ENCODE assay signal across 8 cellular contexts in the genomic region with DNA sequence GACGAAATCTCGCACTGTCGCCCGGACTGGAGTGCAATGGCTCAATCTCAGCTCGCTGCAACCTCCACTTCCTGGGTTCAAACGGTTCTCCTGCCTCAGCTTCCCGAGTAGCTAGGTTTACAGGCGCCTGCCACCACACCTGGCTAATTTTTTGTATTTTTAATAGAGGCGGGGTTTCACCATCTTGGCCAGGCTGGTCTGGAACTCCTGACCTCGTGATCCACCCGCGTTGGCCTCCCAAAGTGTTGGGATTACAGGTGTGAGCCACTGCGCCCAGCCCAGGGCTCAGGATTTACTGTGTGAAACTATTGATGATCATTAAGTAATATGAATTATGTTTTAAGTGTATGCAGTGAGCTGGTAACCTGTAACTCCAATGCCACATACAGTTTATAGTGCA. TPM values are rescaled to one million over a fixed set of nuclear protein-coding genes. Genes with fewer than 3 reads are reported as not detected.
A peak's percentile ranks its signal among the peaks of the same experiment; 100 is the strongest.
DNase-seq lines count a peak whose midpoint lies in the region; ATAC-seq and TF ChIP-seq lines count a peak whose summit lies in the region.
"Not testable (repeated sequence)": the region's sequence is repeated elsewhere in the genome, so short reads cannot be mapped to it uniquely, and the experiment has no call there.

No MANE protein-coding gene starts in this region.

- not testable (repeated sequence) for H4K5ac ChIP-seq in H9 (ENCODE audit: insufficient read length, low read depth, low read length)

- WGBS in H9 (ENCODE audit: extremely low coverage, insufficient read length, low lambda C conversion rate) = no CpG with 5 or more reads among the region's 13 CpGs
- 65 to 67% methylated on average over 13 of the region's 13 CpGs for WGBS in endodermal cell (ENCODE audit: insufficient coverage in 1 of 2, insufficient read length in 1 of 2), 2 experiments
- no CpG with 5 or more reads among the region's 13 CpGs for WGBS in neuronal stem cell (ENCODE audit: extremely low coverage in 2 of 2, insufficient read length in 2 of 2, insufficient replicate concordance in 1 of 2), 2 donors
- 53% methylated on average over 13 of the region's 13 CpGs for WGBS in suprapubic skin

- H4K20me1 ChIP-seq in H9 (ENCODE audit: control insufficient read depth, insufficient read depth, insufficient read length); OCI-LY1 (ENCODE audit: insufficient read depth, low read length): not testable (repeated sequence)

- peaks cover 37% of the 10 kb centered on the region for H3K36me3 ChIP-seq in OCI-LY1 (ENCODE audit: insufficient read depth, low read length)
- H3K36me3 ChIP-seq in endodermal cell (ENCODE audit: control insufficient read depth, insufficient read depth, low read length) = peaks cover 38% of the 10 kb centered on the region
- H3K36me3 ChIP-seq in iPS-18a (ENCODE audit: control insufficient read depth, low read depth, low read length) = peaks cover 14% of the 10 kb centered on the region
- peaks cover 4 to 54% of the 10 kb centered on the region in 2 donors for H3K36me3 ChIP-seq in neuronal stem cell (replicated peaks in 1 of 2; ENCODE audit: control insufficient read depth in 2 of 2, insufficient read depth in 2 of 2, low read length in 2 of 2)
- not testable (repeated sequence) for H3K36me3 ChIP-seq in suprapubic skin

- not testable (repeated sequence) for H3K27ac Mint-ChIP-seq in H9; activated CD8-positive, alpha-beta T cell treated with anti-CD3 and anti-CD28 coated beads for 36 hours; endodermal cell

- not testable (repeated sequence) for H3K9me3 Mint-ChIP-seq in H9; activated CD8-positive, alpha-beta T cell treated with anti-CD3 and anti-CD28 coated beads for 36 hours; endodermal cell

- H3K79me2 ChIP-seq in H9 (ENCODE audit: insufficient read depth, low read length) = peaks cover 35% of the 10 kb centered on the region
- peaks cover 60% of the 10 kb centered on the region for H3K79me2 ChIP-seq in OCI-LY1 (ENCODE audit: insufficient read depth, low read length)

- not testable (repeated sequence) for H3K9me2 ChIP-seq in OCI-LY1 (ENCODE audit: low read depth, low read length)

- H2AK5ac ChIP-seq in H9 (ENCODE audit: insufficient read length, low read length); neuronal stem cell (ENCODE audit: low read depth, low read length): not testable (repeated sequence)

- not testable (repeated sequence) for H2BK15ac ChIP-seq in H9 (ENCODE audit: low read depth, low read length); neuronal stem cell (ENCODE audit: low read length)

- H3K9ac ChIP-seq in H9 (ENCODE audit: extremely low read depth, insufficient read length, low read length) = peak overlapping the region; percentile 100
- H3K9ac ChIP-seq in OCI-LY1 (ENCODE audit: low read length); neuronal stem cell (ENCODE audit: low read depth, low read length, poor library complexity): not testable (repeated sequence)
- H3K9ac ChIP-seq in endodermal cell (ENCODE audit: extremely low read depth, low read length, poor library complexity, severe bottlenecking) = peak overlapping the region; percentile 81
- H3K9ac ChIP-seq in iPS-18a (ENCODE audit: low read length) = peak overlapping the region; percentile 99

- H3T11ph ChIP-seq in H9 (ENCODE audit: low read length) = not testable (repeated sequence)

- not testable (repeated sequence) for H3K27me3 ChIP-seq in H9 (ENCODE audit: insufficient read depth, low read length); OCI-LY1 (ENCODE audit: insufficient read depth, low read length); endodermal cell (ENCODE audit: control insufficient read depth, insufficient read depth, low read length, poor library complexity, severe bottlenecking); iPS-18a (ENCODE audit: control insufficient read depth, insufficient read depth, low read length); neuronal stem cell (ENCODE audit: control insufficient read depth in 3 of 3, insufficient read depth in 3 of 3, low read depth in 1 of 3, low read length in 3 of 3); suprapubic skin

- H2AFZ ChIP-seq in H9 (ENCODE audit: low read length); OCI-LY1 (ENCODE audit: low read length); neuronal stem cell (ENCODE audit: low read length): not testable (repeated sequence)

- H3K4me1 Mint-ChIP-seq in H9 = peaks cover 41 to 43% of the 10 kb centered on the region in 2 experiments
- H3K4me1 Mint-ChIP-seq in activated CD8-positive, alpha-beta T cell treated with anti-CD3 and anti-CD28 coated beads for 36 hours (ENCODE audit: low read depth) = peaks cover 34% of the 10 kb centered on the region
- H3K4me1 Mint-ChIP-seq in endodermal cell = peaks cover 25% of the 10 kb centered on the region

- CTCF ChIA-PET in activated CD8-positive, alpha-beta T cell treated with anti-CD3 and anti-CD28 coated beads for 36 hours (lab: Charles Lee) = interaction anchor here (0.7 to 3.3 kb wide), 6 partner anchors 7 to 298 kb away, joined by 3 to 30 read pairs (median 10); partner anchors contain the start of gene TMEM63A

- H3K4me3 ChIP-seq in AG10803 (ENCODE audit: low read length) = peak overlapping the region; percentile 86
- H3K4me3 ChIP-seq in OCI-LY1 (ENCODE audit: low read depth, low read length, poor library complexity, severe bottlenecking) = peak overlapping the region; percentile 95
- H3K4me3 ChIP-seq in endodermal cell (ENCODE audit: low read length) = peak overlapping the region; percentile 92
- peak overlapping the region; percentile 93 for H3K4me3 ChIP-seq in iPS-18a (ENCODE audit: low read length)
- H3K4me3 ChIP-seq in neuronal stem cell (ENCODE audit: low read length in 2 of 2) = peak overlapping the region in 1 of 2 donors; percentile 98
- H3K4me3 ChIP-seq in suprapubic skin = peak overlapping the region; percentile 79

- not testable (repeated sequence) for H3K23ac ChIP-seq in H9 (ENCODE audit: insufficient read length, low read depth, low read length); neuronal stem cell (ENCODE audit: low read depth, low read length, poor library complexity)

- H3K9me3 ChIP-seq in H9 (ENCODE audit: control insufficient read depth, low read depth, low read length); OCI-LY1 (ENCODE audit: low read length); iPS-18a (ENCODE audit: control insufficient read depth, low read depth, low read length); suprapubic skin: not testable (repeated sequence)
- H3K9me3 ChIP-seq in endodermal cell (ENCODE audit: control insufficient read depth, low read length) (peaks cover 11% of the 10 kb centered on the region), neuronal stem cell (replicated peaks in 1 of 2; ENCODE audit: control insufficient read depth in 2 of 2, insufficient read depth in 1 of 2, low read depth in 1 of 2, low read length in 2 of 2) (peaks cover 0 to 19% of the 10 kb centered on the region in 2 donors)

- not testable (repeated sequence) for H2BK120ac ChIP-seq in H9 (ENCODE audit: low read depth, low read length, poor library complexity, severe bottlenecking); neuronal stem cell (ENCODE audit: low read depth, low read length)

- not testable (repeated sequence) for H2BK20ac ChIP-seq in H9 (ENCODE audit: low read depth, low read length, poor library complexity, severe bottlenecking)

- not testable (repeated sequence) for H3K27me3 Mint-ChIP-seq in H9 (ENCODE audit: low read depth); activated CD8-positive, alpha-beta T cell treated with anti-CD3 and anti-CD28 coated beads for 36 hours; endodermal cell (ENCODE audit: insufficient read depth)

- H3K18ac ChIP-seq in H9 (ENCODE audit: insufficient read length, low read depth, low read length); neuronal stem cell (ENCODE audit: low read length): not testable (repeated sequence)

- not testable (repeated sequence) for H3K4me1 ChIP-seq in H9 (ENCODE audit: insufficient read depth, low read length); endodermal cell (ENCODE audit: control insufficient read depth, insufficient read depth, low read length)
- peaks cover 27% of the 10 kb centered on the region for H3K4me1 ChIP-seq in OCI-LY1 (ENCODE audit: insufficient read depth, low read length, severe bottlenecking)
- H3K4me1 ChIP-seq in iPS-18a (ENCODE audit: control insufficient read depth, low read depth, low read length) = peaks cover 34% of the 10 kb centered on the region
- peaks cover 2 to 19% of the 10 kb centered on the region in 2 donors for H3K4me1 ChIP-seq in neuronal stem cell (ENCODE audit: control insufficient read depth in 2 of 2, insufficient read depth in 1 of 2, low read depth in 1 of 2, low read length in 2 of 2)
- H3K4me1 ChIP-seq in suprapubic skin = peaks cover 58% of the 10 kb centered on the region

- not testable (repeated sequence) for H3K14ac ChIP-seq in H9 (ENCODE audit: insufficient read depth, low read length); neuronal stem cell (ENCODE audit: low read length)

- H3K56ac ChIP-seq in H9 (ENCODE audit: insufficient read length, low read depth, low read length) = not testable (repeated sequence)

- not testable (repeated sequence) for TF ChIP-seq CTCF in AG10803 (conservative IDR thresholded peaks at IDR 0.05; ENCODE audit: low read length); H9 (conservative IDR thresholded peaks at IDR 0.05); OCI-LY1 (IDR thresholded peaks at IDR 0.05; ENCODE audit: low read length); activated CD8-positive, alpha-beta T cell treated with anti-CD3 and anti-CD28 coated beads for 36 hours (IDR thresholded peaks at IDR 0.05); endodermal cell (conservative IDR thresholded peaks at IDR 0.05); suprapubic skin (IDR thresholded peaks at IDR 0.05)

- H3K27ac ChIP-seq in H9 (ENCODE audit: insufficient read length, low read depth, low read length); OCI-LY1 (ENCODE audit: low read depth, low read length, poor library complexity, severe bottlenecking); endodermal cell (ENCODE audit: low read depth, low read length); iPS-18a (ENCODE audit: low read length); neuronal stem cell (replicated peaks; ENCODE audit: low read length): not testable (repeated sequence)
- peak overlapping the region; percentile 14 for H3K27ac ChIP-seq in suprapubic skin

- DNase-seq in AG10803 (ENCODE audit: low read depth); H9; endodermal cell; neuronal stem cell (ENCODE audit: low spot score); suprapubic skin (ENCODE audit: low spot score in 2 of 2): not testable (repeated sequence)
- peak; percentile 19 for DNase-seq in activated CD8-positive, alpha-beta T cell treated with anti-CD3 and anti-CD28 coated beads for 36 hours

- not testable (repeated sequence) for H3F3A ChIP-seq in OCI-LY1 (ENCODE audit: insufficient read depth, low read length)

- not testable (repeated sequence) for H2BK5ac ChIP-seq in H9 (ENCODE audit: insufficient read length, low read length); neuronal stem cell (ENCODE audit: low read length)

- not testable (repeated sequence) for H4K8ac ChIP-seq in H9 (replicated peaks; ENCODE audit: insufficient read length, low read depth, low read length); neuronal stem cell (ENCODE audit: low read depth, low read length)

- peak overlapping the region; percentile 94 for H3K4me2 ChIP-seq in H9 (ENCODE audit: insufficient read depth, insufficient read length, low read length)
- peak overlapping the region; percentile 87 for H3K4me2 ChIP-seq in OCI-LY1 (ENCODE audit: low read length)
- H3K4me2 ChIP-seq in neuronal stem cell (ENCODE audit: insufficient read depth, low read length, poor library complexity, severe bottlenecking) = peak overlapping the region; percentile 51

- POLR2A ChIA-PET in activated CD8-positive, alpha-beta T cell treated with anti-CD3 and anti-CD28 coated beads for 36 hours (lab: Charles Lee) = interaction anchor here (0.8 to 2.3 kb wide), 12 partner anchors 12 to 311 kb away, joined by 3 to 17 read pairs (median 5); partner anchors contain the start of genes PYCR2 and SDE2

- H3K79me1 ChIP-seq in H9 (ENCODE audit: insufficient read depth, low read depth, low read length, poor library complexity, severe bottlenecking); neuronal stem cell (ENCODE audit: low read depth, low read length): not testable (repeated sequence)

- TF ChIP-seq POLR2A in suprapubic skin (IDR thresholded peaks at IDR 0.05) = not testable (repeated sequence)

- H3K4me3 Mint-ChIP-seq in H9; activated CD8-positive, alpha-beta T cell treated with anti-CD3 and anti-CD28 coated beads for 36 hours; endodermal cell: not testable (repeated sequence)

- intact Hi-C loops in activated CD8-positive, alpha-beta T cell treated with anti-CD3 and anti-CD28 coated beads for 36 hours (cut with micrococcal nuclease) = loop anchor here (5.0 kb wide), 2 partner anchors 133 to 198 kb away; no protein-coding TSS in a partner anchor

- not testable (repeated sequence) for TF ChIP-seq EP300 in suprapubic skin (IDR thresholded peaks at IDR 0.05)

- H3K23me2 ChIP-seq in H9 (ENCODE audit: insufficient read length, low read depth, low read length, poor library complexity, severe bottlenecking) = not testable (repeated sequence)

- H3K36me3 Mint-ChIP-seq in H9 (ENCODE audit: insufficient read depth in 1 of 3, low read depth in 3 of 3) = peaks cover 18 to 42% (median 30%) of the 10 kb centered on the region in 3 experiments
- H3K36me3 Mint-ChIP-seq in activated CD8-positive, alpha-beta T cell treated with anti-CD3 and anti-CD28 coated beads for 36 hours (ENCODE audit: low read depth) = peaks cover 38% of the 10 kb centered on the region
- H3K36me3 Mint-ChIP-seq in endodermal cell (ENCODE audit: low read depth) = peaks cover 32% of the 10 kb centered on the region

- H4K91ac ChIP-seq in H9 (ENCODE audit: insufficient read length, low read depth, low read length); neuronal stem cell (ENCODE audit: low read depth, low read length, poor library complexity): not testable (repeated sequence)

- not testable (repeated sequence) for ATAC-seq in activated CD8-positive, alpha-beta T cell treated with anti-CD3 and anti-CD28 coated beads for 36 hours

- not testable (repeated sequence) for H2BK12ac ChIP-seq in H9 (ENCODE audit: insufficient read length, low read depth, low read length); neuronal stem cell (ENCODE audit: low read length)

- not testable (repeated sequence) for H3K4ac ChIP-seq in H9 (ENCODE audit: low read depth, low read length); neuronal stem cell (ENCODE audit: low read length)

RNA-seq across cellular contexts. Expression of gene SRP9, which starts 1.5 kb away (rescaled TPM):
- 396 and 403 TPM in 2 replicates for total RNA-seq in H9 (2021)
- total RNA-seq in activated CD8-positive, alpha-beta T cell treated with anti-CD3 and anti-CD28 coated beads for 36 hours = 100 to 1,000 TPM; 275 to 304 TPM
- 100 to 1,000 TPM; 286 to 319 TPM for total RNA-seq in endodermal cell
- polyA plus RNA-seq in endodermal cell (2013, experiment 1 of 2) = 488 TPM
- 479 TPM for polyA plus RNA-seq in endodermal cell (2013, experiment 2 of 2)
- 466 TPM for polyA plus RNA-seq in neuronal stem cell (2013, experiment 1 of 2)
- polyA plus RNA-seq in neuronal stem cell (2013, experiment 2 of 2) = 474 TPM
- total RNA-seq in suprapubic skin = 100 to 1,000 TPM; 139 to 162 (median 144) TPM

RNA-seq across cellular contexts. Expression of gene EPHX1, which starts 30.8 kb away (rescaled TPM):
- total RNA-seq in H9 (2021) (40.6 and 41.0 TPM in 2 replicates), endodermal cell (10 to 100 TPM; 49.2 to 84.1 TPM), suprapubic skin (10 to 100 TPM; 30.3 to 72.8 (median 53.7) TPM)
- 1 to 10 TPM; 2.1 to 3.6 TPM for total RNA-seq in activated CD8-positive, alpha-beta T cell treated with anti-CD3 and anti-CD28 coated beads for 36 hours
- polyA plus RNA-seq in endodermal cell (2013, experiment 1 of 2) = 28.4 TPM
- 31.2 TPM for polyA plus RNA-seq in endodermal cell (2013, experiment 2 of 2)
- polyA plus RNA-seq in neuronal stem cell (2013, experiment 1 of 2) = 9.9 TPM
- polyA plus RNA-seq in neuronal stem cell (2013, experiment 2 of 2) = 9.9 TPM
